Comparison of ENCODE assay signal across 1 cellular context in the genomic region with DNA sequence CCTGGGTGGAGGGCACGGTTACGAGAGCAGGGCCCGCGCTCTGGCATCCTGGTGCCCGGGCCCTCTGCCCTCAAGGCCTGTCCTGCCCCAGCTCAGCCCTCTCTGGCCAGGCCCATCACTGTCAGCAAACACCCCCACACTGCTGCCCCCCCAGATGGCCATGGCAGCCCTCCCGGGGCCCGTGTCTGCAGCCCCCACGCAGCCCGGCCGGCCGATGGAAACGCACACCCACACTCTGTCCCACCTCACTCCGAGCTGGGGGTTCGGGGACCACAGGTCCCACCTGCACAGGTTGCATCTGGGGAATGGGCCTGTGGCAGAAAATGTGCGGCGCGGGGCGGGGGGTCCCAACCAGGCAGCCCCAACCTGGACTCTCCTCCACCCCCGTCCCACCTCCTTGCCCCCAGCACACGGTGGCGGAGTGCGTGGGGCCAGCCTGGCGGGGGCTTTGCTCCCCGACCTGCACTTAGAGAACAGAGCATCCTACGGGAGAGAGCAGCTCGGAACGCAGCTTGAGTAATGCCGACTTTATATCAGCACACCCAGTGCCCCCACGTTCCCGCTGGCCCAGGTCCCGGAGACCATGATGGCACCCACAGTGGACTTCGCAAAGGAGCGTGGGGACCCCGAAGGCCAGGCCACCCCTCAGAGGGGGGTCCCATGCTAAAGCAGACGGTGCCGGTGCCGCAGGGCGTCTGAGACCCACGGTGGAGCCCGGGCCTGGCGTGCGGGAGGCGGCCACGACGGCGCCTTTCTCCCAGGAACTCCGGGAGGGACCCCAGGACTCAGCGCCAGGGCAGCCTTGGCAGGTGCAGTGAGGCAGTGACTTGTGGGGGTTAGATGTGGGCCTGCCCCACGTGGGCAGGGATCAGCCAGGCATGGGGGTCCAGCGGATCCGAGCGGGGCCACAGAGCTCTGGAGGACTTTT.
TF ChIP-seq lines count a peak whose summit lies in the region.

No MANE protein-coding gene starts in this region.

TF ChIP-seq in K562, 482 proteins besides CTCF, POLR2A, EP300 and RAD21:
- TF ChIP-seq RBM14 (IDR thresholded peaks at IDR 0.05; ENCODE audit: borderline replicate concordance, insufficient read depth, low read depth, low read length) (0 out of 2 replicates have a peak, but pooled peaks have one; percentile 43), TOE1 (IDR thresholded peaks at IDR 0.05; ENCODE audit: borderline replicate concordance) (no peak), TOE1 (CRISPR knock-in tag; IDR thresholded peaks at IDR 0.05; ENCODE audit: borderline replicate concordance, low read depth) (no peak), TAF1 (IDR thresholded peaks at IDR 0.05; ENCODE audit: control insufficient read depth, extremely low read depth, insufficient read depth, low read length, severe bottlenecking) (no peak), SUPT5H (IDR thresholded peaks at IDR 0.05) (0 out of 2 replicates have a peak, but pooled peaks have one; percentile 22), PRPF4 (IDR thresholded peaks at IDR 0.05; ENCODE audit: insufficient read depth, low read depth, low read length, poor library complexity, severe bottlenecking) (no peak), SMC3 (conservative IDR thresholded peaks at IDR 0.05; ENCODE audit: insufficient read depth, low read depth, low read length) (no peak), BMI1 (IDR thresholded peaks at IDR 0.05; ENCODE audit: low read length) (no peak), MAFK (IDR thresholded peaks at IDR 0.05; ENCODE audit: low read length) (no peak), ATF7 (IDR thresholded peaks at IDR 0.05) (no peak), BHLHE40 (IDR thresholded peaks at IDR 0.05; ENCODE audit: low read length) (no peak), ZNF175 (CRISPR knock-in tag; IDR thresholded peaks at IDR 0.05; ENCODE audit: low read depth) (no peak), CREBBP (IDR thresholded peaks at IDR 0.05; ENCODE audit: low read depth, low read length) (no peak), RBBP5 (IDR thresholded peaks at IDR 0.05; ENCODE audit: borderline replicate concordance, insufficient read depth, low read length, poor library complexity, severe bottlenecking) (peak; percentile 26), POLR2G (IDR thresholded peaks at IDR 0.05; ENCODE audit: low read depth, low read length) (peak; percentile 68)
- TF ChIP-seq, protein P1, sequence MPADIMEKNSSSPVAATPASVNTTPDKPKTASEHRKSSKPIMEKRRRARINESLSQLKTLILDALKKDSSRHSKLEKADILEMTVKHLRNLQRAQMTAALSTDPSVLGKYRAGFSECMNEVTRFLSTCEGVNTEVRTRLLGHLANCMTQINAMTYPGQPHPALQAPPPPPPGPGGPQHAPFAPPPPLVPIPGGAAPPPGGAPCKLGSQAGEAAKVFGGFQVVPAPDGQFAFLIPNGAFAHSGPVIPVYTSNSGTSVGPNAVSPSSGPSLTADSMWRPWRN (IDR thresholded peaks at IDR 0.05; ENCODE audit: low read depth), result no peak
- TF ChIP-seq, protein P2, sequence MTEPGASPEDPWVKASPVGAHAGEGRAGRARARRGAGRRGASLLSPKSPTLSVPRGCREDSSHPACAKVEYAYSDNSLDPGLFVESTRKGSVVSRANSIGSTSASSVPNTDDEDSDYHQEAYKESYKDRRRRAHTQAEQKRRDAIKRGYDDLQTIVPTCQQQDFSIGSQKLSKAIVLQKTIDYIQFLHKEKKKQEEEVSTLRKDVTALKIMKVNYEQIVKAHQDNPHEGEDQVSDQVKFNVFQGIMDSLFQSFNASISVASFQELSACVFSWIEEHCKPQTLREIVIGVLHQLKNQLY (CRISPR knock-in tag; conservative IDR thresholded peaks at IDR 0.05), result 0 out of 4 replicates have a peak, but pooled peaks of 1 of the 2 experiments have one; percentile 17
- TF ChIP-seq, protein P3, sequence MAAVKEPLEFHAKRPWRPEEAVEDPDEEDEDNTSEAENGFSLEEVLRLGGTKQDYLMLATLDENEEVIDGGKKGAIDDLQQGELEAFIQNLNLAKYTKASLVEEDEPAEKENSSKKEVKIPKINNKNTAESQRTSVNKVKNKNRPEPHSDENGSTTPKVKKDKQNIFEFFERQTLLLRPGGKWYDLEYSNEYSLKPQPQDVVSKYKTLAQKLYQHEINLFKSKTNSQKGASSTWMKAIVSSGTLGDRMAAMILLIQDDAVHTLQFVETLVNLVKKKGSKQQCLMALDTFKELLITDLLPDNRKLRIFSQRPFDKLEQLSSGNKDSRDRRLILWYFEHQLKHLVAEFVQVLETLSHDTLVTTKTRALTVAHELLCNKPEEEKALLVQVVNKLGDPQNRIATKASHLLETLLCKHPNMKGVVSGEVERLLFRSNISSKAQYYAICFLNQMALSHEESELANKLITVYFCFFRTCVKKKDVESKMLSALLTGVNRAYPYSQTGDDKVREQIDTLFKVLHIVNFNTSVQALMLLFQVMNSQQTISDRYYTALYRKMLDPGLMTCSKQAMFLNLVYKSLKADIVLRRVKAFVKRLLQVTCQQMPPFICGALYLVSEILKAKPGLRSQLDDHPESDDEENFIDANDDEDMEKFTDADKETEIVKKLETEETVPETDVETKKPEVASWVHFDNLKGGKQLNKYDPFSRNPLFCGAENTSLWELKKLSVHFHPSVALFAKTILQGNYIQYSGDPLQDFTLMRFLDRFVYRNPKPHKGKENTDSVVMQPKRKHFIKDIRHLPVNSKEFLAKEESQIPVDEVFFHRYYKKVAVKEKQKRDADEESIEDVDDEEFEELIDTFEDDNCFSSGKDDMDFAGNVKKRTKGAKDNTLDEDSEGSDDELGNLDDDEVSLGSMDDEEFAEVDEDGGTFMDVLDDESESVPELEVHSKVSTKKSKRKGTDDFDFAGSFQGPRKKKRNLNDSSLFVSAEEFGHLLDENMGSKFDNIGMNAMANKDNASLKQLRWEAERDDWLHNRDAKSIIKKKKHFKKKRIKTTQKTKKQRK (IDR thresholded peaks at IDR 0.05; ENCODE audit: borderline replicate concordance, low read depth, low read length), result no peak
- TF ChIP-seq, protein P4, sequence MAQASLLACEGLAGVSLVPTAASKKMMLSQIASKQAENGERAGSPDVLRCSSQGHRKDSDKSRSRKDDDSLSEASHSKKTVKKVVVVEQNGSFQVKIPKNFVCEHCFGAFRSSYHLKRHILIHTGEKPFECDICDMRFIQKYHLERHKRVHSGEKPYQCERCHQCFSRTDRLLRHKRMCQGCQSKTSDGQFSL (CRISPR knock-in tag; IDR thresholded peaks at IDR 0.05), result peak; percentile 63; the same call in 1 of the 2 replicates
- TF ChIP-seq, protein P4 (tag; IDR thresholded peaks at IDR 0.05), result no peak
- TF ChIP-seq, protein P5, sequence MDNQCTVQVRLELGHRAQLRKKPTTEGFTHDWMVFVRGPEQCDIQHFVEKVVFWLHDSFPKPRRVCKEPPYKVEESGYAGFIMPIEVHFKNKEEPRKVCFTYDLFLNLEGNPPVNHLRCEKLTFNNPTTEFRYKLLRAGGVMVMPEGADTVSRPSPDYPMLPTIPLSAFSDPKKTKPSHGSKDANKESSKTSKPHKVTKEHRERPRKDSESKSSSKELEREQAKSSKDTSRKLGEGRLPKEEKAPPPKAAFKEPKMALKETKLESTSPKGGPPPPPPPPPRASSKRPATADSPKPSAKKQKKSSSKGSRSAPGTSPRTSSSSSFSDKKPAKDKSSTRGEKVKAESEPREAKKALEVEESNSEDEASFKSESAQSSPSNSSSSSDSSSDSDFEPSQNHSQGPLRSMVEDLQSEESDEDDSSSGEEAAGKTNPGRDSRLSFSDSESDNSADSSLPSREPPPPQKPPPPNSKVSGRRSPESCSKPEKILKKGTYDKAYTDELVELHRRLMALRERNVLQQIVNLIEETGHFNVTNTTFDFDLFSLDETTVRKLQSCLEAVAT (IDR thresholded peaks at IDR 0.05), result 0 out of 4 replicates have a peak, but pooled peaks of 1 of the 2 experiments have one; percentile 16
